17 cellular contexts compared by ENCODE assay signal in genomic region chr18:3715223-3716080, GRCh38.
DNase-seq lines count a peak whose midpoint lies in the region; FAIRE-seq and TF ChIP-seq lines count a peak whose summit lies in the region.
"Had no signal": no experiment of that assay in that cellular context is flagged by ENCODE, and none has a peak within 500 bp of the region (broad histone marks: within the 10 kb centered on the region; RNA-seq: fewer than 3 reads in every experiment).

No MANE protein-coding gene starts in this region.

- DNase-seq in DMS79 (lab: John Stamatoyannopoulos, UW) (peak; percentile 100), NCI-H1092 treated with DMSO at 0.1 percent for 48 hours (lab: John Stamatoyannopoulos, UW) (peak; percentile 88), NCI-H345 (lab: John Stamatoyannopoulos, UW) (peak; percentile 99), H1 (ENCODE audit: low read depth in 1 of 2, low spot score in 2 of 2) (no peak), H7 (no peak), ACHN (no peak), activated gamma-delta T cell (lab: John Stamatoyannopoulos, UW) (no peak), NCI-H524 treated with DMSO at 0.1 percent for 48 hours (lab: John Stamatoyannopoulos, UW) (no peak)
- DNase-seq: activated T-cell treated with anti-CD3 and anti-CD28 coated beads, Interleukin-2, amount 50 U/mL, for 1 hour; adrenal gland; GM23248; IMR-90; lower lobe of right lung; naive thymus-derived CD8-positive, alpha-beta T cell; stimulated activated CD8-positive, alpha-beta memory T cell treated with anti-CD3 and anti-CD28 coated beads, Interleukin-4, amount 100 ng/mL, for 48 hours had no signal

- no peaks in the 10 kb centered on the region for H4K20me1 ChIP-seq in H1 (replicated peaks in 1 of 2; ENCODE audit: control insufficient read depth in 1 of 2, insufficient read depth in 2 of 2, low read length in 2 of 2)

- no peak for TF ChIP-seq RAD21 in H1 (IDR thresholded peaks at IDR 0.05 in 1 of 2, conservative IDR thresholded peaks at IDR 0.05 in 1 of 2; ENCODE audit: low read depth in 2 of 2, low read length in 2 of 2)

- H3K4me3 ChIP-seq in H1 (ENCODE audit: extremely low read depth in 1 of 4, insufficient read depth in 2 of 4, low read depth in 3 of 4, low read length in 4 of 4), result no peak overlapping the region
- no peak overlapping the region for H3K4me3 ChIP-seq in H7 (ENCODE audit: insufficient read depth, low read depth, low read length)
- H3K4me3 ChIP-seq: adrenal gland, GM23248, lower lobe of right lung, right atrium auricular region had no signal

- TF ChIP-seq CTCF in H1 (IDR thresholded peaks at IDR 0.05; ENCODE audit: control extremely low read depth in 1 of 3, insufficient read depth in 1 of 3, low read depth in 1 of 3, low read length in 3 of 3), result no peak

- no peak overlapping the region for H2BK12ac ChIP-seq in H1 (ENCODE audit: low read depth, low read length)

- CTCF ChIA-PET in H1 (lab: Charles Lee; ENCODE audit: partially characterized antibody), result interaction anchor here (0.8 to 1.9 kb wide), 10 partner anchors 8 to 284 kb away, joined by 3 to 7 read pairs (median 4); no protein-coding TSS in a partner anchor

- 90% methylated on average over 5 of the region's 5 CpGs; no CpG with 5 or more reads in 1 of the 2 experiments for WGBS in H1 (ENCODE audit: extremely low coverage in 1 of 2, insufficient coverage in 1 of 2, insufficient read length in 1 of 2, insufficient replicate concordance in 2 of 2, low coverage in 1 of 2, low lambda C conversion rate in 2 of 2, missing lambda C conversion rate in 1 of 2), 2 experiments

- no peak for TF ChIP-seq EP300 in H1 (IDR thresholded peaks at IDR 0.05; ENCODE audit: borderline replicate concordance in 1 of 2, low read depth in 2 of 2, low read length in 2 of 2)

- no peak overlapping the region for H3K27ac ChIP-seq in H1 (ENCODE audit: low read depth, low read length)
- H3K27ac ChIP-seq: adrenal gland, epithelial cell of prostate, GM23248, lower lobe of right lung, right atrium auricular region had no signal

- H3K4me1 ChIP-seq in H1 (replicated peaks in 1 of 4; ENCODE audit: control insufficient read depth in 3 of 4, insufficient read depth in 4 of 4, low read length in 3 of 4), result no peaks in the 10 kb centered on the region
- H3K4me1 ChIP-seq: right atrium auricular region had no signal

- no peaks in the 10 kb centered on the region for H3K79me2 ChIP-seq in H1 (ENCODE audit: control insufficient read depth in 1 of 2, insufficient read depth in 2 of 2, low read length in 2 of 2)

- no peak overlapping the region for H2BK5ac ChIP-seq in H1 (ENCODE audit: low read depth, low read length)

- H3K18ac ChIP-seq in H1 (ENCODE audit: extremely low read depth, low read length), result no peak overlapping the region

- H3K56ac ChIP-seq in H1 (replicated peaks; ENCODE audit: insufficient read length, low read depth, low read length), result no peak overlapping the region

- no peak overlapping the region for H2BK15ac ChIP-seq in H1 (ENCODE audit: low read length)

- H3K4me2 ChIP-seq in H1 (ENCODE audit: insufficient read depth in 1 of 2, low read depth in 2 of 2, low read length in 2 of 2), result no peak overlapping the region

- POLR2A ChIA-PET in H1 (lab: Charles Lee; ENCODE audit: partially characterized antibody), result no interaction called here

- H3K14ac ChIP-seq in H1 (ENCODE audit: insufficient read length), result no peak overlapping the region

- in situ Hi-C loops in ACHN (cut with HindIII; ENCODE audit: low pct_ligation_motif_present, low pct_unique_long_range_greater_than_20kb, low sequenced_read_pairs), result no loop called here

- no peak overlapping the region for H3K4ac ChIP-seq in H1 (replicated peaks; ENCODE audit: insufficient read length, low read depth, low read length)

- no peak overlapping the region for H4K5ac ChIP-seq in H1 (ENCODE audit: insufficient read length, low read depth, low read length)

- peak; percentile 24 for FAIRE-seq in H1 (lab: Jason Lieb, UNC)

- no peak overlapping the region for H2BK120ac ChIP-seq in H1 (replicated peaks; ENCODE audit: low read depth, low read length)

- H3K79me1 ChIP-seq in H1 (ENCODE audit: low read depth, low read length), result no peaks in the 10 kb centered on the region

- no peak overlapping the region for H4K8ac ChIP-seq in H1 (ENCODE audit: extremely low read depth, insufficient read depth, low read length)

- H3K27me3 ChIP-seq in H1 (replicated peaks in 1 of 4; ENCODE audit: control insufficient read depth in 3 of 4, extremely low read depth in 1 of 4, insufficient read depth in 3 of 4, low read length in 3 of 4), result no peaks in the 10 kb centered on the region
- no peaks in the 10 kb centered on the region for H3K27me3 ChIP-seq in H7 (ENCODE audit: control insufficient read depth, insufficient read depth, low read length)
- H3K27me3 ChIP-seq: adrenal gland, right atrium auricular region had no signal

- H3K23me2 ChIP-seq in H1 (ENCODE audit: low read depth, low read length), result no peaks in the 10 kb centered on the region

- no peak overlapping the region for H4K91ac ChIP-seq in H1 (replicated peaks; ENCODE audit: insufficient read length, low read length)

- H3K23ac ChIP-seq in H1 (ENCODE audit: insufficient read length), result no peak overlapping the region

- H2AK5ac ChIP-seq in H1 (ENCODE audit: low read depth, low read length), result no peak overlapping the region

- no peak for TF ChIP-seq POLR2A in H1 (IDR thresholded peaks at IDR 0.05; ENCODE audit: control extremely low read depth in 1 of 2, low read depth in 2 of 2, low read length in 2 of 2)

- H3K36me3 ChIP-seq in H1 (ENCODE audit: control insufficient read depth in 2 of 4, insufficient read depth in 4 of 4, low read length in 3 of 4) (no peaks in the 10 kb centered on the region), H7 (replicated peaks; ENCODE audit: control insufficient read depth, insufficient read depth, low read length) (no peaks in the 10 kb centered on the region)
- H3K36me3 ChIP-seq: adrenal gland, lower lobe of right lung, right atrium auricular region had no signal

- H3K9ac ChIP-seq in H1 (replicated peaks in 1 of 4; ENCODE audit: extremely low read depth in 1 of 4, low read depth in 3 of 4, low read length in 3 of 4), result peak overlapping the region in 1 of 4 experiments; percentile 43; a peak in 1 of 7 replicates
- H3K9ac ChIP-seq: GM23248 had no signal

- H2BK20ac ChIP-seq in H1 (ENCODE audit: low read length), result no peak overlapping the region

- H2AFZ ChIP-seq in H1 (ENCODE audit: low read length), result no peak overlapping the region
- H2AFZ ChIP-seq: GM23248 had no signal

- H3K9me3 ChIP-seq in H1 (ENCODE audit: insufficient read depth in 2 of 2, low read depth in 1 of 2, low read length in 1 of 2), result no peaks in the 10 kb centered on the region
- H3K9me3 ChIP-seq: adrenal gland, lower lobe of right lung, right atrium auricular region had no signal

TF ChIP-seq in H1, 55 proteins besides CTCF, POLR2A, EP300 and RAD21:
- TF ChIP-seq USF2 (IDR thresholded peaks at IDR 0.05; ENCODE audit: low read length) (no peak), PHF8 (conservative IDR thresholded peaks at IDR 0.05; ENCODE audit: low read depth, low read length) (no peak)

Comparison
In these comparisons a context has a peak if more than half of its experiments do, and no peak if none do; other contexts are left out.
1. DNase-seq: peak in DMS79 (single experiment), NCI-H1092 treated with DMSO at 0.1 percent for 48 hours (single experiment) and NCI-H345 (single experiment); none in H1 (0 of 2), H7 (single experiment), ACHN (single experiment), activated gamma-delta T cell (single experiment) and NCI-H524 treated with DMSO at 0.1 percent for 48 hours (single experiment).